8 cellular contexts compared by ENCODE assay signal in genomic region chr16:1965610-1966009, GRCh38. TPM values are rescaled to one million over a fixed set of nuclear protein-coding genes. Genes with fewer than 3 reads are reported as not detected.
DNase-seq lines count a peak whose midpoint lies in the region; ATAC-seq and TF ChIP-seq lines count a peak whose summit lies in the region.

No MANE protein-coding gene starts in this region.

- no peaks in the 10 kb centered on the region for H3K9me3 Mint-ChIP-seq in MCF 10A (ENCODE audit: unreplicated experiment)

- H3K27me3 ChIP-seq in HL-60 (ENCODE audit: insufficient read depth, poor library complexity, severe bottlenecking) (no peaks in the 10 kb centered on the region), mononuclear cell (ENCODE audit: insufficient read depth, low read length) (no peaks in the 10 kb centered on the region)

- no TSS peak for BruUV-seq in MCF 10A (replicated peaks; lab: Mats Ljungman, UMichigan)

- H3K4me1 ChIP-seq in mononuclear cell (ENCODE audit: insufficient read depth, low read length): peaks cover 36% of the 10 kb centered on the region

- no peak for TF ChIP-seq CTCF in 22Rv1 (IDR thresholded peaks at IDR 0.05)
- no peak for TF ChIP-seq CTCF in HL-60 (IDR thresholded peaks at IDR 0.05; ENCODE audit: insufficient read depth, low read length)
- TF ChIP-seq CTCF in MCF 10A (IDR thresholded peaks at IDR 0.05; ENCODE audit: unreplicated experiment): no peak

- POLR2A ChIA-PET in MCF 10A (lab: Yijun Ruan, JAX): interaction anchor here (0.5 to 8.9 kb wide), 32 partner anchors 8 to 550 kb away, joined by 3 to 72 read pairs (median 6); partner anchors contain the start of genes FAHD1, GFER, HAGH and MSRB1

- H3K27ac Mint-ChIP-seq in MCF 10A (ENCODE audit: low read depth, unreplicated experiment): peak overlapping the region; percentile 95

- H3K27ac ChIP-seq in 22Rv1 (peak overlapping the region; percentile 96), HL-60 (replicated peaks) (peak overlapping the region; percentile 94)

- CTCF ChIA-PET in MCF 10A (lab: Yijun Ruan, JAX): interaction anchor here (0.6 to 1.4 kb wide), 4 partner anchors 39 to 103 kb away, joined by 3 to 5 read pairs (median 3); no protein-coding TSS in a partner anchor

- peak overlapping the region; percentile 78 for H3K4me3 Mint-ChIP-seq in MCF 10A (ENCODE audit: unreplicated experiment)

- intact Hi-C loops in MCF 10A (cut with micrococcal nuclease): no loop called here
- intact Hi-C loops in sciatic nerve (cut with DNase I): no loop called here

- ATAC-seq in HG02571 (IDR thresholded peaks at IDR 0.05; ENCODE audit: unreplicated experiment): no peak
- no peak for ATAC-seq in sciatic nerve

- H3K27me3 Mint-ChIP-seq in MCF 10A (ENCODE audit: insufficient read depth, unreplicated experiment): no peaks in the 10 kb centered on the region

- H3K4me1 Mint-ChIP-seq in MCF 10A (ENCODE audit: insufficient read depth, unreplicated experiment): peaks cover 19% of the 10 kb centered on the region

- H3K4me3 ChIP-seq in HL-60 (replicated peaks; ENCODE audit: insufficient read depth, low read length) (peak overlapping the region; percentile 91), mononuclear cell (ENCODE audit: low read length) (peak overlapping the region; percentile 76)

- peaks cover 55% of the 10 kb centered on the region for H3K36me3 Mint-ChIP-seq in MCF 10A (ENCODE audit: insufficient read depth, unreplicated experiment)

- DNase-seq in HL-60 (ENCODE audit: low read depth in 1 of 2, low spot score in 1 of 2) (no peak), MCF 10A (ENCODE audit: unreplicated experiment) (no peak), NCI-H1417 (lab: John Stamatoyannopoulos, UW) (no peak), sciatic nerve (ENCODE audit: low spot score) (no peak), HuH-7.5 (ENCODE audit: low spot score) (no peak)

- no peaks in the 10 kb centered on the region for H3K9me3 ChIP-seq in mononuclear cell (ENCODE audit: low read depth, low read length)

RNA-seq across cellular contexts. Expression of gene RPS2, which starts 1.0 kb away (rescaled TPM):
- total RNA-seq in MCF 10A (2022) (4,760 and 4,836 TPM in 2 replicates), mononuclear cell (2,256 TPM), sciatic nerve (990 TPM)

RNA-seq across cellular contexts. Expression of gene RNF151, which starts 1.0 kb away (rescaled TPM):
- total RNA-seq in MCF 10A (2022): 0.39 TPM in 1 of 2 replicates, not detected in the other
- not detected for total RNA-seq in mononuclear cell
- total RNA-seq in sciatic nerve: not detected

RNA-seq across cellular contexts. Expression of gene TBL3, which starts 6.2 kb away (rescaled TPM):
- total RNA-seq in MCF 10A (2022) (25.8 and 26.8 TPM in 2 replicates), mononuclear cell (6.4 TPM), sciatic nerve (21.8 TPM)

RNA-seq across cellular contexts. Expression of gene NDUFB10, which starts 6.3 kb away (rescaled TPM):
- 202 TPM in 2 replicates for total RNA-seq in MCF 10A (2022)
- 57.1 TPM for total RNA-seq in mononuclear cell
- 85.8 TPM for total RNA-seq in sciatic nerve

RNA-seq across cellular contexts. Expression of gene RPL3L, which starts 11.1 kb away (rescaled TPM):
- total RNA-seq in MCF 10A (2022): not detected in 2 replicates
- not detected for total RNA-seq in mononuclear cell
- not detected for total RNA-seq in sciatic nerve
